8 cellular contexts compared by ENCODE assay signal in the genomic region with DNA sequence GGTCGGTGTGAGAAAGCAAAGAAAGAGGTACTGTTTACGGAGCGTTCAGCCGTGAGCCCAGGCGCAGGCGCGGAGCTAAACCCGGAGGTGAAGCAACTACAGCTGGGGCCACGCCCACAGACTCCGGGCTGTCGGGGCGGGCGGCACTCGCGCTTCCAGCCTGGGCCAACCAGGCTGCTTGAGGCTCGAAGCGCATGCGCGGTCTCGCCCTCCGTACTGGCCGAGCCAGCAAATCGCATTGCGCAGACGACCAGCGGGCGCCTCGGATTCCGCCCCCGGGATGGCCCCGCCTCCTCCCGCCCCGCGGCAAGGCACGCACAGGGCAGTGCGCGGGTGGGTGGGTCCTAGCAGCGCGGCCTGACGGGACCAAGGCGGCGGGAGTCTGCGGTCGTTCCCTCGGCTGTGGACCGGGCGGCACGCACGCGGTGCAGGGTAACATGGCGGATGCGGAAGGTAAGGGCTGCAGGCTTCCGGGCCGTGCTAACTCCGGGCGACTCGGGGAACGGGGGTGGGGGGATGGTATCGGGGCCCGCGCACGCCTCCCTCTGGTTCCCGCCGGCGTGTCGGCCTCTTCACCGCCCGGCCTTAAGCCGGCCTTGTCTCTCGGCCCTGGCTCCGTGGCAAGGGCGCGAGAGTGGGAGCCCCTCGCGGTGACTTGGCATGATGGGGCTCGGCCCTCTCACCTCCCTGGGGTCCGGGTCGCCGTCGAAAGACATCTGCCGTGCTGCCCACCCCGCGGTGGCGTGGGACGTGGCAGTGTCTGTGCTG. TPM values are rescaled to one million over a fixed set of nuclear protein-coding genes. Genes with fewer than 3 reads are reported as not detected.
DNase-seq lines count a peak whose midpoint lies in the region; ATAC-seq, FAIRE-seq and TF ChIP-seq lines count a peak whose summit lies in the region.

Gene DKC1, plus strand, starts transcription at position 336 of the 768 bp plus-strand sequence. Its CDS starts 102 bp downstream, at position 438.

- peak within 1 kb of the TSS; percentile 86 for H3K27ac ChIP-seq in left ventricle myocardium inferior (replicated peaks)
- H3K27ac ChIP-seq in prostate gland, result peak within 1 kb of the TSS; percentile 69 to 71
- peak within 1 kb of the TSS; percentile 47 for H3K27ac ChIP-seq in urinary bladder (ENCODE audit: low read depth)

- peak; percentile 85 for FAIRE-seq in GM12892 (lab: Jason Lieb, UNC)

- TF ChIP-seq POLR2A in GM12892 (IDR thresholded peaks at IDR 0.05; ENCODE audit: low read depth, low read length), result peak; percentile 72; the same call in 1 of the 2 replicates
- no peak for TF ChIP-seq POLR2A in prostate gland (IDR thresholded peaks at IDR 0.05)

- TF ChIP-seq CTCF in left ventricle myocardium inferior (IDR thresholded peaks at IDR 0.05; ENCODE audit: borderline replicate concordance), result peak; percentile 31
- TF ChIP-seq CTCF in prostate gland (IDR thresholded peaks at IDR 0.05), result no peak

- 0% methylated on average over 31 of the region's 85 CpGs for WGBS in prostate gland
- under 1% methylated on average over 85 of the region's 85 CpGs for WGBS in urinary bladder

- H3K27me3 ChIP-seq in left ventricle myocardium inferior (ENCODE audit: low read depth) (no peaks in the 10 kb centered on the region), prostate gland (replicated peaks; ENCODE audit: insufficient read depth) (no peaks in the 10 kb centered on the region)

- H3K4me1 ChIP-seq in left ventricle myocardium inferior (peaks cover 24% of the 10 kb centered on the region), prostate gland (replicated peaks) (no peaks in the 10 kb centered on the region), urinary bladder (ENCODE audit: insufficient read depth) (no peaks in the 10 kb centered on the region)

- DNase-seq in GM12892 (ENCODE audit: insufficient read length), result peak; percentile 72
- DNase-seq in NCI-H146 (lab: John Stamatoyannopoulos, UW), result peak; percentile 96
- peak; percentile 89 to 98 (median 91) for DNase-seq in T-helper 1 cell
- peak; percentile 89 for DNase-seq in amniotic epithelial cell (ENCODE audit: low read depth)
- DNase-seq in left ventricle myocardium inferior, result peak; percentile 95
- DNase-seq in prostate gland (ENCODE audit: low spot score), result peak; percentile 90

- H3K36me3 ChIP-seq in left ventricle myocardium inferior (peaks cover 21% of the 10 kb centered on the region), prostate gland (no peaks in the 10 kb centered on the region), urinary bladder (ENCODE audit: insufficient read depth) (peaks cover 2% of the 10 kb centered on the region)

- intact Hi-C loops in left ventricle myocardium inferior (cut with micrococcal nuclease) (no loop called here), prostate gland (cut with DNase I) (no loop called here)

- H3K4me3 ChIP-seq in left ventricle myocardium inferior (peak within 1 kb of the TSS; percentile 82), prostate gland (peak within 1 kb of the TSS; percentile 49 to 53), urinary bladder (ENCODE audit: low read depth, low read length) (peak within 1 kb of the TSS; percentile 74)

- ATAC-seq in HG02852 (IDR thresholded peaks at IDR 0.05; ENCODE audit: unreplicated experiment), result peak; percentile 85

- H3K9me3 ChIP-seq in left ventricle myocardium inferior (replicated peaks), result no peaks in the 10 kb centered on the region
- no peaks in the 10 kb centered on the region for H3K9me3 ChIP-seq in prostate gland

RNA-seq across cellular contexts. Expression of gene DKC1, which starts in this region (rescaled TPM):
- polyA plus RNA-seq in GM12892 (2012; ENCODE audit: missing spikeins), result 75.2 TPM
- total RNA-seq in left ventricle myocardium inferior, result 18.0 TPM
- total RNA-seq in prostate gland, result 10 to 100 TPM; 22.6 to 58.2 TPM
- 20.2 TPM for total RNA-seq in urinary bladder
- 26.3 TPM for polyA plus RNA-seq in urinary bladder

Comparison
In these comparisons a context has a peak if more than half of its experiments do, and no peak if none do; other contexts are left out.
1. Peak in every context shown above with its lines: DNase-seq, ATAC-seq, H3K4me3 ChIP-seq and H3K27ac ChIP-seq.